Comparison of ENCODE assay signal across 1 cellular context in genomic region chr10:126729314-126729871, GRCh38.
TF ChIP-seq lines count a peak whose summit lies in the region.

No MANE protein-coding gene starts in this region.

TF ChIP-seq in H1, 55 proteins besides CTCF, POLR2A, EP300 and RAD21 (continued from another document):
- TF ChIP-seq HDAC2 (IDR thresholded peaks at IDR 0.05; ENCODE audit: borderline replicate concordance in 1 of 2, low read depth in 2 of 2, low read length in 2 of 2) (no peak), SUZ12 (IDR thresholded peaks at IDR 0.05; ENCODE audit: low read length) (no peak), GABPA (IDR thresholded peaks at IDR 0.05; ENCODE audit: borderline replicate concordance, insufficient read depth, low read length) (no peak), POLR2AphosphoS5 (IDR thresholded peaks at IDR 0.05; ENCODE audit: low read depth, low read length) (no peak), SP4 (IDR thresholded peaks at IDR 0.05; ENCODE audit: low read length) (no peak), BACH1 (IDR thresholded peaks at IDR 0.05; ENCODE audit: low read length) (no peak), TCF12 (IDR thresholded peaks at IDR 0.05; ENCODE audit: low read depth, low read length) (no peak)
